In the genomic region with DNA sequence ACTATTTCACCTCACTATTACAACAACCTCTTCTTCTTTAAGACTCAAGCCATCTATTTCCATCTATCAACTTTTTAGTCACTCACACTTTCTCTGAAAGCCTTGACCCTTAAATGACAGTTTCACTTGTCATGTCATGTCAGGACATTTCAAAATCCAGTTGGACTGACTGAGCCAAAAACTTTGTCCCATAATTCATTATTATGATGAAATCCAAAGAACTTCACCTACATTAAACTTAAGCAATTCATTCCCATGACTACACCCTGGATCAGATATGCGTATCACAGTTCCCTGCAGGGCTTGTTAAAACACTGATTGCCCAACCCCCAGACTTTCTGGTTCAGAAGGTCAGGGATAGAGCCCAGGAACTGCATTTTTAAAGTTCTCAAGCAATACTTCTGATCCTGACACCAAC, we compare ENCODE assay signal across 9 cellular contexts. TPM values are rescaled to one million over a fixed set of nuclear protein-coding genes. Genes with fewer than 3 reads are reported as not detected.
A peak's percentile ranks its signal among the peaks of the same experiment; 100 is the strongest.
DNase-seq lines count a peak whose midpoint lies in the region; ATAC-seq lines count a peak whose summit lies in the region.
"Had no signal": no experiment of that assay in that cellular context is flagged by ENCODE, and none has a peak within 500 bp of the region (broad histone marks: within the 10 kb centered on the region; RNA-seq: fewer than 3 reads in every experiment).

No MANE protein-coding gene starts in this region.

- ATAC-seq in GM19043 (IDR thresholded peaks at IDR 0.05; ENCODE audit: low read depth, unreplicated experiment) (peak; percentile 55), HG03565 (IDR thresholded peaks at IDR 0.05; ENCODE audit: unreplicated experiment) (peak; percentile 46), esophagus mucosa (peak; percentile 97), GM19467 (IDR thresholded peaks at IDR 0.05; ENCODE audit: unreplicated experiment) (no peak)
- ATAC-seq in activated CD4-positive, alpha-beta T cell treated with anti-CD3 and anti-CD28 coated beads for 36 hours: no peak

- CTCF ChIA-PET in activated CD4-positive, alpha-beta T cell treated with anti-CD3 and anti-CD28 coated beads for 36 hours (lab: Charles Lee): interaction anchor here (3.3 kb wide), 1 partner anchor 15 kb away, joined by 11 read pairs; no protein-coding TSS in a partner anchor

- H3K4me3 Mint-ChIP-seq in activated CD4-positive, alpha-beta T cell treated with anti-CD3 and anti-CD28 coated beads for 36 hours: no peak overlapping the region

- POLR2A ChIA-PET in activated CD4-positive, alpha-beta T cell treated with anti-CD3 and anti-CD28 coated beads for 36 hours (lab: Charles Lee): no interaction called here

- peaks cover 22% of the 10 kb centered on the region for H3K4me1 Mint-ChIP-seq in activated CD4-positive, alpha-beta T cell treated with anti-CD3 and anti-CD28 coated beads for 36 hours

- intact Hi-C loops in activated CD4-positive, alpha-beta T cell treated with anti-CD3 and anti-CD28 coated beads for 36 hours (cut with DNase I, micrococcal nuclease): no loop called here

- no peaks in the 10 kb centered on the region for H3K27me3 Mint-ChIP-seq in activated CD4-positive, alpha-beta T cell treated with anti-CD3 and anti-CD28 coated beads for 36 hours

- DNase-seq in renal cortical epithelial cell (ENCODE audit: low read depth) (peak; percentile 67), NCI-H524 (lab: John Stamatoyannopoulos, UW) (no peak)
- no peak for DNase-seq in stimulated activated CD4-positive, alpha-beta T cell treated with anti-CD3 and anti-CD28 coated beads, Interleukin-15, amount 100 ng/mL, for 24 hours
- DNase-seq in activated CD4-positive, alpha-beta T cell treated with anti-CD3 and anti-CD28 coated beads for 36 hours: no peak
- DNase-seq: NK-92 treated with Interleukin-12 subunit alpha and Interleukin-12 subunit beta, amount 100 ng/mL, for 24 hours had no signal

- H3K36me3 Mint-ChIP-seq in activated CD4-positive, alpha-beta T cell treated with anti-CD3 and anti-CD28 coated beads for 36 hours (ENCODE audit: low read depth): peaks cover 51% of the 10 kb centered on the region

- H3K27ac Mint-ChIP-seq in activated CD4-positive, alpha-beta T cell treated with anti-CD3 and anti-CD28 coated beads for 36 hours: no peak overlapping the region

- no peaks in the 10 kb centered on the region for H3K9me3 Mint-ChIP-seq in activated CD4-positive, alpha-beta T cell treated with anti-CD3 and anti-CD28 coated beads for 36 hours (ENCODE audit: low read depth)

RNA-seq across cellular contexts. Expression of a gene that starts 26.5 kb away (rescaled TPM):
- total RNA-seq in esophagus mucosa (10.8 TPM), renal cortical epithelial cell (26.4 and 28.2 TPM in 2 replicates)
- total RNA-seq in activated CD4-positive, alpha-beta T cell treated with anti-CD3 and anti-CD28 coated beads for 36 hours: 10 to 100 TPM; 27.0 to 32.8 TPM

Comparison
In these comparisons a context has a peak if more than half of its experiments do, and no peak if none do; other contexts are left out.
1. ATAC-seq: peak in GM19043 (single experiment), HG03565 (single experiment) and esophagus mucosa (single experiment); none in GM19467 (single experiment) and activated CD4-positive, alpha-beta T cell treated with anti-CD3 and anti-CD28 coated beads for 36 hours (single experiment).